ENCODE assay signal across 23 cellular contexts in the genomic region with DNA sequence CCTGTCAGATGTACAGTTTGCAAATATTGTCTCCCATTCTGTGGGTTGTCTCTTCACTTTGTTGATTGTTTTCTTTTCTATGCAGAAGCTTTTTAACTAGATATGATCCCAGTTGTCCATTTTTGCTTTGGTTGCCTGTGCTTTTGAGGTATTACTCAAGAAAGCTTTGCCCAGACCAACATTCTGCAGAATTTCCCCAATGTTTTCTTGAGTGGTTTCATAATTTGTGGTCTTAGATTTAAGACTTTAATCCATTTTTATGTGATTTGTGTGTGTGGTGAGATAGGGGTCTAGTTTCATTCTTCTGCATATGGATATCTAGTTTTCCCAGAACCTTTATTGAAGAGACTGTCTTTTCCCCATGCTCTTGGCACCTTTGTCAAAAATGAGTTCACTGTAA.
"Had no signal": no experiment of that assay in that cellular context is flagged by ENCODE, and none has a peak within 500 bp of the region (broad histone marks: within the 10 kb centered on the region; RNA-seq: fewer than 3 reads in every experiment).

No MANE protein-coding gene starts in this region.

- H3K4me3 ChIP-seq: PC-9, Peyer's patch, SJSA1, SK-N-MC had no signal

- DNase-seq: IMR-90, Karpas-422, KG1, MM.1S, NCI-H1048, NCI-H1105, NCI-H1417, NCI-H1436 treated with DMSO at 0.1 percent for 48 hours, NCI-H1694, NCI-H187 treated with DMSO at 0.1 percent for 48 hours, NCI-H2029 treated with DMSO at 0.1 percent for 48 hours, NCI-H2171 treated with DMSO at 0.1 percent for 48 hours, NCI-H345, NCI-H446 treated with DMSO at 0.1 percent for 48 hours, NCI-H510A treated with DMSO at 0.1 percent for 48 hours, NCI-H526 treated with DMSO at 0.1 percent for 48 hours, NCI-H748 treated with DMSO at 0.1 percent for 48 hours, OCI-M1, PC-9, Peyer's patch, SHP77 treated with DMSO at 0.1 percent for 48 hours had no signal
